ENCODE assay signal across 8 cellular contexts in the genomic region with DNA sequence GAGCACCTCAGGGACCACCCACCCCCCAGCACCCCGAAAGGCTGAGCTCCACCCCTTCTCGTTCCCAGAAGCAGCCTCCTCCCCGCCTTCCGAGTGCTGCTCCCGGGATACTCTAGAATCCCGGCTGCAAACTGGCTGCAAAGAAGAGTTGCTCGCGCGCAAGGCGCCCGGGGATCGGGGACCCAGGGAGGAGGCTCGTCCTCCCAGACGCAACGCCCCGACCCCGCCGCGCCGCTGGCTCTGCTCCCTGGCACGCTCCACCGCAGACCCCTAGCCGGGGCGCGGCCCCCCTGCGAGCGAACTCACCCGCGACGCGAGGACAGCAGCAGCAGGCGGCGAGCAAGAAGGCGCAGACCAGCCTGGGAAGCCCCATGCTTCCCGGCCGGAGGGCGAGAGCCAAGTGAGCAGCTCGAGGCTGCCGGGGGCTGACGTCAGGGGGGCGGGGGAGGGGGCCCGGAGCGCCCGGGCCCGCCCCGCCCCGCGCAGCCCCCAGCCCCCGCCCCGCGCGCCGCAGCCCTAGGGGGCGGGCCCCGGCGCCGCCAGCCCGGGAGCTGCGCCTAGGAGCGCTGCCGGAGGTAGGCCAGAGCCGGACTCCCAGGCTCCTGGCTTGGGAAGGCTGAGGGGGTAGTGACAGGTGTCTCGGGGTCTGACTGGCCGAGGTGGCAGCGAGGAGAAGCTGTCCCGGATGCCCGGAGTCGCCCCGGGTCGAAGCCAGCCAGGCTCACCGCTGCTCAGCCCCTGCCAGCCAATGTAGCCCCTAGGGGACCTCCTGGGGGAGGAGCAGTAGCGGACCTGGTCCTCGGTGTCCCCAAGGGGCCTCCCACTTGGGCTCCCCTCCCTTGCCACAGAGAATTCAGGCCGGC. TPM values are rescaled to one million over a fixed set of nuclear protein-coding genes. Genes with fewer than 3 reads are reported as not detected.
DNase-seq lines count a peak whose midpoint lies in the region; ATAC-seq, FAIRE-seq and TF ChIP-seq lines count a peak whose summit lies in the region.

A gene with protein sequence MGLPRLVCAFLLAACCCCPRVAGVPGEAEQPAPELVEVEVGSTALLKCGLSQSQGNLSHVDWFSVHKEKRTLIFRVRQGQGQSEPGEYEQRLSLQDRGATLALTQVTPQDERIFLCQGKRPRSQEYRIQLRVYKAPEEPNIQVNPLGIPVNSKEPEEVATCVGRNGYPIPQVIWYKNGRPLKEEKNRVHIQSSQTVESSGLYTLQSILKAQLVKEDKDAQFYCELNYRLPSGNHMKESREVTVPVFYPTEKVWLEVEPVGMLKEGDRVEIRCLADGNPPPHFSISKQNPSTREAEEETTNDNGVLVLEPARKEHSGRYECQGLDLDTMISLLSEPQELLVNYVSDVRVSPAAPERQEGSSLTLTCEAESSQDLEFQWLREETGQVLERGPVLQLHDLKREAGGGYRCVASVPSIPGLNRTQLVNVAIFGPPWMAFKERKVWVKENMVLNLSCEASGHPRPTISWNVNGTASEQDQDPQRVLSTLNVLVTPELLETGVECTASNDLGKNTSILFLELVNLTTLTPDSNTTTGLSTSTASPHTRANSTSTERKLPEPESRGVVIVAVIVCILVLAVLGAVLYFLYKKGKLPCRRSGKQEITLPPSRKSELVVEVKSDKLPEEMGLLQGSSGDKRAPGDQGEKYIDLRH (minus strand): TSS at position 402 of the 863 bp plus-strand sequence. CDS start 29 bp downstream, at position 373.

- TF ChIP-seq EP300 in A549 (IDR thresholded peaks at IDR 0.05), result no peak

- no peaks in the 10 kb centered on the region; the same call in 1 of the 2 replicates for H3K36me3 ChIP-seq in SK-N-MC (ENCODE audit: insufficient read depth, low read length)
- peaks cover 0 to 4% of the 10 kb centered on the region in 2 donors for H3K36me3 ChIP-seq in esophagus (ENCODE audit: control insufficient read depth in 2 of 2, insufficient read depth in 2 of 2, low read length in 1 of 2)
- H3K36me3 ChIP-seq in muscle layer of duodenum (ENCODE audit: control insufficient read depth in 1 of 2, insufficient read depth in 2 of 2, low read length in 2 of 2), result peaks cover 4 to 21% of the 10 kb centered on the region in 2 donors
- H3K36me3 ChIP-seq in vagina, result no peaks in the 10 kb centered on the region

- TF ChIP-seq RAD21 in A549 (conservative IDR thresholded peaks at IDR 0.05 in 1 of 2, IDR thresholded peaks at IDR 0.05 in 1 of 2), result no peak

- 78% methylated on average over 3 of the region's 74 CpGs for WGBS in A549 (ENCODE audit: missing lambda C conversion rate)
- WGBS in esophagus, 2 donors, result 1 to 5% methylated on average over 44 to 74 of the region's 74 CpGs

- POLR2A ChIA-PET in A549 (lab: Yijun Ruan, JAX), result interaction anchor here (0.6 kb wide), 1 partner anchor 21 kb away, joined by 3 read pairs; no protein-coding TSS in a partner anchor

- H3K4me2 ChIP-seq in A549, result peak within 1 kb of the TSS; percentile 98

- peak within 1 kb of the TSS; percentile 47 for H3K4me3 ChIP-seq in A549
- H3K4me3 ChIP-seq in SK-N-MC, result peak within 1 kb of the TSS; percentile 92
- peak within 1 kb of the TSS; percentile 57 to 58 for H3K4me3 ChIP-seq in esophagus (ENCODE audit: low read depth in 1 of 2, low read length in 2 of 2)
- H3K4me3 ChIP-seq in muscle layer of duodenum (ENCODE audit: low read depth in 1 of 2, low read length in 2 of 2), result peak within 1 kb of the TSS; percentile 74 to 83
- H3K4me3 ChIP-seq in vagina, result peak within 1 kb of the TSS; percentile 57 to 75

- intact Hi-C loops in vagina (cut with DNase I), result loop anchor here (5.0 kb wide), 1 partner anchor 110 kb away; a partner anchor contains a TSS

- no peaks in the 10 kb centered on the region for H3K9me3 ChIP-seq in A549
- no peaks in the 10 kb centered on the region for H3K9me3 ChIP-seq in SK-N-MC (ENCODE audit: low read depth, low read length)
- H3K9me3 ChIP-seq in esophagus (ENCODE audit: control insufficient read depth in 2 of 2, insufficient read depth in 1 of 2, low read depth in 1 of 2, low read length in 1 of 2), result no peaks in the 10 kb centered on the region
- H3K9me3 ChIP-seq in muscle layer of duodenum (ENCODE audit: control insufficient read depth in 1 of 2, low read length in 2 of 2), result no peaks in the 10 kb centered on the region
- H3K9me3 ChIP-seq in vagina, result no peaks in the 10 kb centered on the region

- peaks cover 37% of the 10 kb centered on the region for H3K4me1 ChIP-seq in A549
- peaks cover 9 to 23% of the 10 kb centered on the region in 2 donors for H3K4me1 ChIP-seq in esophagus (ENCODE audit: control insufficient read depth in 2 of 2, insufficient read depth in 2 of 2, low read length in 1 of 2)
- peaks cover 13 to 58% of the 10 kb centered on the region in 2 donors for H3K4me1 ChIP-seq in muscle layer of duodenum (ENCODE audit: control insufficient read depth in 1 of 2, insufficient read depth in 2 of 2, low read length in 2 of 2)
- H3K4me1 ChIP-seq in vagina, result peaks cover 69% of the 10 kb centered on the region

- H3K27me3 ChIP-seq in esophagus (ENCODE audit: control insufficient read depth in 1 of 2, insufficient read depth in 2 of 2, low read length in 2 of 2) (no peaks in the 10 kb centered on the region), muscle layer of duodenum (ENCODE audit: low read depth, low read length) (peaks cover 21% of the 10 kb centered on the region), vagina (no peaks in the 10 kb centered on the region)

- peak within 1 kb of the TSS; percentile 69 for H3K9ac ChIP-seq in SK-N-MC (ENCODE audit: insufficient read length)

- DNase-seq in A549 (ENCODE audit: low read depth in 1 of 2, low spot score in 1 of 2) (no peak), SK-N-MC (ENCODE audit: low read depth, low spot score) (no peak), vagina (ENCODE audit: extremely low spot score in 2 of 2) (no peak), RCC 7860 (ENCODE audit: low spot score) (no peak), SIG-M5 treated with dmso at 0.1 percent for 504 hours (lab: John Stamatoyannopoulos, UW; ENCODE audit: unreplicated experiment) (no peak)

- H3K27ac ChIP-seq in A549 (peak within 1 kb of the TSS; percentile 55 to 79), SK-N-MC (no peak within 1 kb of the TSS), esophagus (ENCODE audit: low read depth in 2 of 2, low read length in 1 of 2) (peak within 1 kb of the TSS; percentile 90 to 92), muscle layer of duodenum (ENCODE audit: low read length) (peak within 1 kb of the TSS; percentile 94), vagina (peak within 1 kb of the TSS; percentile 88)

- no peak for FAIRE-seq in A549 (lab: Jason Lieb, UNC)
- no peak for FAIRE-seq in RCC 7860 (lab: Jason Lieb, UNC)

- TF ChIP-seq CTCF in A549 (IDR thresholded peaks at IDR 0.05), result no peak
- no peak for TF ChIP-seq CTCF in vagina (IDR thresholded peaks at IDR 0.05)

- CTCF ChIA-PET in A549 (lab: Yijun Ruan, JAX), result interaction anchor here (1.0 to 2.3 kb wide), 6 partner anchors 10 to 120 kb away, joined by 3 to 9 read pairs (median 4); no protein-coding TSS in a partner anchor

- TF ChIP-seq POLR2A in A549 (IDR thresholded peaks at IDR 0.05; ENCODE audit: low read length) (no peak), GM19193 (IDR thresholded peaks at IDR 0.05; ENCODE audit: extremely low read depth, insufficient read depth, insufficient read length) (peak; percentile 41), vagina (IDR thresholded peaks at IDR 0.05) (no peak)

- ATAC-seq in A549, result peak in 1 of 2 experiments; percentile 7; a peak in 2 of 6 replicates

TF ChIP-seq in A549, 52 proteins besides CTCF, POLR2A, EP300 and RAD21:
- TF ChIP-seq JUNB (IDR thresholded peaks at IDR 0.05) (no peak), FOSB (CRISPR knock-in tag; IDR thresholded peaks at IDR 0.05) (no peak), SMC3 (IDR thresholded peaks at IDR 0.05) (no peak), NR3C1 (IDR thresholded peaks at IDR 0.05) (no peak), RNF2 (IDR thresholded peaks at IDR 0.05; ENCODE audit: borderline replicate concordance, low read depth) (no peak), GATA3 (IDR thresholded peaks at IDR 0.05; ENCODE audit: borderline replicate concordance) (no peak), MAZ (IDR thresholded peaks at IDR 0.05; ENCODE audit: borderline replicate concordance, low read depth, low read length) (no peak)
- TF ChIP-seq, protein P1, sequence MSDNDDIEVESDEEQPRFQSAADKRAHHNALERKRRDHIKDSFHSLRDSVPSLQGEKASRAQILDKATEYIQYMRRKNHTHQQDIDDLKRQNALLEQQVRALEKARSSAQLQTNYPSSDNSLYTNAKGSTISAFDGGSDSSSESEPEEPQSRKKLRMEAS (IDR thresholded peaks at IDR 0.05), result no peak
- TF ChIP-seq, protein P2, sequence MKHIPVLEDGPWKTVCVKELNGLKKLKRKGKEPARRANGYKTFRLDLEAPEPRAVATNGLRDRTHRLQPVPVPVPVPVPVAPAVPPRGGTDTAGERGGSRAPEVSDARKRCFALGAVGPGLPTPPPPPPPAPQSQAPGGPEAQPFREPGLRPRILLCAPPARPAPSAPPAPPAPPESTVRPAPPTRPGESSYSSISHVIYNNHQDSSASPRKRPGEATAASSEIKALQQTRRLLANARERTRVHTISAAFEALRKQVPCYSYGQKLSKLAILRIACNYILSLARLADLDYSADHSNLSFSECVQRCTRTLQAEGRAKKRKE (CRISPR knock-in tag; IDR thresholded peaks at IDR 0.05; ENCODE audit: low read depth), result no peak
- TF ChIP-seq, protein P3, sequence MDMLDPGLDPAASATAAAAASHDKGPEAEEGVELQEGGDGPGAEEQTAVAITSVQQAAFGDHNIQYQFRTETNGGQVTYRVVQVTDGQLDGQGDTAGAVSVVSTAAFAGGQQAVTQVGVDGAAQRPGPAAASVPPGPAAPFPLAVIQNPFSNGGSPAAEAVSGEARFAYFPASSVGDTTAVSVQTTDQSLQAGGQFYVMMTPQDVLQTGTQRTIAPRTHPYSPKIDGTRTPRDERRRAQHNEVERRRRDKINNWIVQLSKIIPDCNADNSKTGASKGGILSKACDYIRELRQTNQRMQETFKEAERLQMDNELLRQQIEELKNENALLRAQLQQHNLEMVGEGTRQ (IDR thresholded peaks at IDR 0.05), result no peak
TF ChIP-seq in A549: peak in this region for 0.

RNA-seq across cellular contexts. Expression of the gene that starts here (rescaled TPM):
- polyA plus RNA-seq in A549 (2011; rRNA removed), result 5.4 and 5.5 TPM in 2 replicates
- 7.6 and 10.0 TPM in 2 replicates for polyA plus RNA-seq in A549 (2012; cell fraction: cytosol; rRNA removed)
- 43.7 and 46.4 TPM in 2 replicates for polyA plus RNA-seq in A549 (2012; cell fraction: nucleus; rRNA removed)
- polyA plus RNA-seq in A549 (2017; fragmentation: RNase III; extraction: RNeasy Plus Mini Kit Qiagen cat#74134 plus additional on column Dnase treatment), result 14.9 to 18.1 TPM (median 15.9 TPM) in 3 replicates
- polyA minus RNA-seq in A549 (2011; rRNA and poly(A)+ RNA removed), result 3.1 and 5.7 TPM in 2 replicates
- polyA plus RNA-seq in esophagus, result 10 to 100 TPM; 10.3 to 34.4 TPM
- total RNA-seq in vagina, result 295 TPM
